26 cellular contexts compared by ENCODE assay signal in the genomic region with DNA sequence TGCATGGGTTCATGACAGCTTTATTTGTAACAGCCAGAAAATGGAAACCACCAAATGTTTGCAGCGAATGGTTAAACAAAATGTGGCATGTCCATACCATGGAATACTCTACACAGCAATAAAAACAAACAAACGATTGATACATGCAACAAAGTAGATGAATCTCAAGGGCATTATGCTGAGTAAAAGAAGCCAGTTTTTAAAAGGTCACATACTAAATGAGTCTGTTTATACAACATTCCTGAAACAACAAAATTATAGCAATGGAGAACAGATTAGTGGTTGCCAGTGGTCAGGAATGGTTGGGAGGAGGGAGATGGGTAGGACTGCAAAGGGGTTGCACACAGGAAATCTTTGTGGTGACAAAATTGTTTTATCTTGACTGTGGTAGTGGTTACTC.
"Had no signal": no experiment of that assay in that cellular context is flagged by ENCODE, and none has a peak within 500 bp of the region (broad histone marks: within the 10 kb centered on the region; RNA-seq: fewer than 3 reads in every experiment).

No MANE protein-coding gene starts in this region.

- H3K4me1 Mint-ChIP-seq: activated naive CD4-positive, alpha-beta T cell treated with anti-CD3 and anti-CD28 coated beads, Interleukin-2, amount 10 ng/mL, durations not matched to agents 7 days and 5 days; stimulated activated memory B cell treated with anti-CD40 and anti-IgM and Interleukin-4, amounts not matched to agents 10 μg/mL and 1 μg/mL and 100 μg/mL, for 72 hours had no signal

- ATAC-seq: activated T-cell treated with anti-CD3 and anti-CD28 coated beads, Interleukin-2, amount 50 U/mL, for 4 hours; body of pancreas; gastroesophageal sphincter; left lobe of liver; lower lobe of right lung; naive thymus-derived CD4-positive, alpha-beta T cell; stimulated activated memory B cell treated with anti-CD40 and anti-IgM and Interleukin-4, amounts not matched to agents 10 μg/mL and 1 μg/mL and 100 μg/mL, for 72 hours; WTC11 had no signal

- H3K4me3 ChIP-seq: body of pancreas, gastroesophageal sphincter, lower lobe of right lung, sigmoid colon, smooth muscle cell, stomach, suprapubic skin, tibial nerve had no signal

- H3K27ac Mint-ChIP-seq: activated naive CD4-positive, alpha-beta T cell treated with anti-CD3 and anti-CD28 coated beads, Interleukin-2, amount 10 ng/mL, durations not matched to agents 7 days and 5 days; naive thymus-derived CD4-positive, alpha-beta T cell; stimulated activated memory B cell treated with anti-CD40 and anti-IgM and Interleukin-4, amounts not matched to agents 10 μg/mL and 1 μg/mL and 100 μg/mL, for 72 hours; WTC11 had no signal

- H3K9me3 Mint-ChIP-seq: activated naive CD4-positive, alpha-beta T cell treated with anti-CD3 and anti-CD28 coated beads, Interleukin-2, amount 10 ng/mL, durations not matched to agents 7 days and 5 days; activated T-cell treated with anti-CD3 and anti-CD28 coated beads, Interleukin-2, amount 50 U/mL, for 4 hours had no signal

- FAIRE-seq: keratinocyte had no signal

- DNase-seq: activated CD4-positive, alpha-beta T cell treated with anti-CD3 and anti-CD28 coated beads, Interleukin-2, amount 50 U/mL, for 4 hours; activated CD8-positive, alpha-beta memory T cell treated with anti-CD3 and anti-CD28 coated beads for 24 hours; activated CD8-positive, alpha-beta memory T cell treated with anti-CD3 and anti-CD28 coated beads, Interleukin-2, amount 50 U/mL, for 48 hours; activated naive CD4-positive, alpha-beta T cell treated with anti-CD3 and anti-CD28 coated beads, Interleukin-2, amount 10 ng/mL, durations not matched to agents 7 days and 5 days; activated T-cell treated with anti-CD3 and anti-CD28 coated beads, Interleukin-2, amount 50 U/mL, for 4 hours; body of pancreas; caudate nucleus; dermis blood vessel endothelial cell; effector CD8-positive, alpha-beta T cell; erythroblast; lower lobe of right lung; naive thymus-derived CD4-positive, alpha-beta T cell; occipital lobe; sigmoid colon; stimulated activated CD4-positive, alpha-beta T cell treated with anti-CD3 and anti-CD28 coated beads, Interleukin-15, amount 100 ng/mL, for 24 hours; stomach; T-helper 9 cell had no signal

- H3K36me3 Mint-ChIP-seq: activated naive CD4-positive, alpha-beta T cell treated with anti-CD3 and anti-CD28 coated beads, Interleukin-2, amount 10 ng/mL, durations not matched to agents 7 days and 5 days; naive thymus-derived CD4-positive, alpha-beta T cell; stimulated activated memory B cell treated with anti-CD40 and anti-IgM and Interleukin-4, amounts not matched to agents 10 μg/mL and 1 μg/mL and 100 μg/mL, for 72 hours had no signal

- H3K36me3 ChIP-seq: gastroesophageal sphincter, lower lobe of right lung, sigmoid colon, stomach, suprapubic skin, tibial nerve had no signal

- H3K27me3 Mint-ChIP-seq: stimulated activated memory B cell treated with anti-CD40 and anti-IgM and Interleukin-4, amounts not matched to agents 10 μg/mL and 1 μg/mL and 100 μg/mL, for 72 hours had no signal

- H3K27me3 ChIP-seq: body of pancreas, gastroesophageal sphincter, sigmoid colon, stomach, suprapubic skin, tibial nerve had no signal

- H3K4me3 Mint-ChIP-seq: activated naive CD4-positive, alpha-beta T cell treated with anti-CD3 and anti-CD28 coated beads, Interleukin-2, amount 10 ng/mL, durations not matched to agents 7 days and 5 days; activated T-cell treated with anti-CD3 and anti-CD28 coated beads, Interleukin-2, amount 50 U/mL, for 4 hours; naive thymus-derived CD4-positive, alpha-beta T cell; neural crest cell; stimulated activated memory B cell treated with anti-CD40 and anti-IgM and Interleukin-4, amounts not matched to agents 10 μg/mL and 1 μg/mL and 100 μg/mL, for 72 hours; WTC11 had no signal
